9 cellular contexts compared by ENCODE assay signal in genomic region chr18:596288-596881, GRCh38. TPM values are rescaled to one million over a fixed set of nuclear protein-coding genes. Genes with fewer than 3 reads are reported as not detected.
DNase-seq lines count a peak whose midpoint lies in the region; ATAC-seq, FAIRE-seq and TF ChIP-seq lines count a peak whose summit lies in the region.
"Had no signal": no experiment of that assay in that cellular context is flagged by ENCODE, and none has a peak within 500 bp of the region (broad histone marks: within the 10 kb centered on the region; RNA-seq: fewer than 3 reads in every experiment).

No MANE protein-coding gene starts in this region.

- H3K4me1 ChIP-seq in small intestine (ENCODE audit: control insufficient read depth in 2 of 2, insufficient read depth in 1 of 2, low read depth in 1 of 2, low read length in 1 of 2): no peaks in the 10 kb centered on the region

- TF ChIP-seq CTCF in epithelial cell of proximal tubule (conservative IDR thresholded peaks at IDR 0.05; ENCODE audit: low read depth, low read length) (no peak), glutamatergic neuron (IDR thresholded peaks at IDR 0.05; ENCODE audit: partially characterized antibody, unreplicated experiment) (no peak)

- no peaks in the 10 kb centered on the region for H3K9me3 ChIP-seq in small intestine (ENCODE audit: control insufficient read depth, low read depth)

- H3K4me3 ChIP-seq in epithelial cell of proximal tubule (ENCODE audit: low read depth, low read length) (peak overlapping the region; percentile 44), small intestine (ENCODE audit: low read depth in 1 of 2, low read length in 2 of 2) (no peak overlapping the region)

- H3K27ac ChIP-seq in small intestine (ENCODE audit: low read depth in 1 of 2, low read length in 1 of 2): no peak overlapping the region

- H3K27ac Mint-ChIP-seq in glutamatergic neuron (ENCODE audit: unreplicated experiment): no peak overlapping the region

- peaks cover 2% of the 10 kb centered on the region for H3K9me3 Mint-ChIP-seq in glutamatergic neuron (ENCODE audit: unreplicated experiment)

- FAIRE-seq in small intestine (lab: Jason Lieb, UNC): no peak
- FAIRE-seq: endometrium had no signal

- H3K36me3 ChIP-seq in small intestine (ENCODE audit: control insufficient read depth in 2 of 2, insufficient read depth in 2 of 2, low read length in 2 of 2): no peaks in the 10 kb centered on the region

- ATAC-seq in GM18858 (IDR thresholded peaks at IDR 0.05; ENCODE audit: unreplicated experiment) (peak; percentile 35), HG03139 (IDR thresholded peaks at IDR 0.05; ENCODE audit: unreplicated experiment) (peak; percentile 47), GM18870 (IDR thresholded peaks at IDR 0.05; ENCODE audit: unreplicated experiment) (no peak)

- DNase-seq in COLO668 (lab: John Stamatoyannopoulos, UW; ENCODE audit: unreplicated experiment): peak; percentile 93
- peak; percentile 73 for DNase-seq in OCI-M1 (lab: John Stamatoyannopoulos, UW)
- DNase-seq in epithelial cell of proximal tubule (ENCODE audit: low read depth): no peak
- peak; percentile 68 for DNase-seq in small intestine
- DNase-seq in glutamatergic neuron: no peak

- H3K4me1 Mint-ChIP-seq in glutamatergic neuron (ENCODE audit: low read depth, unreplicated experiment): no peaks in the 10 kb centered on the region

- peaks cover 2% of the 10 kb centered on the region for H3K27me3 Mint-ChIP-seq in glutamatergic neuron (ENCODE audit: unreplicated experiment)

- WGBS in small intestine, 3 donors: 3 to 18% (median 13%) methylated on average over 21 of the region's 24 CpGs

- H3K36me3 Mint-ChIP-seq in glutamatergic neuron (ENCODE audit: unreplicated experiment): no peaks in the 10 kb centered on the region

- no peak overlapping the region for H3K4me3 Mint-ChIP-seq in glutamatergic neuron (ENCODE audit: unreplicated experiment)

- no peaks in the 10 kb centered on the region for H3K27me3 ChIP-seq in small intestine (ENCODE audit: control insufficient read depth in 2 of 2, insufficient read depth in 2 of 2, low read length in 2 of 2)

RNA-seq across cellular contexts. Expression of gene CLUL1, which starts 0.4 kb away (rescaled TPM):
- total RNA-seq in epithelial cell of proximal tubule: 0.72 TPM in 1 of 2 replicates, not detected in the other
- under 1 TPM in 1 of 3 donors, not detected in 2; 0.13 TPM for polyA plus RNA-seq in small intestine
- 3.8 TPM for total RNA-seq in glutamatergic neuron (ENCODE audit: unreplicated experiment)

RNA-seq across cellular contexts. Expression of gene CETN1, which starts 16.2 kb away (rescaled TPM):
- total RNA-seq in epithelial cell of proximal tubule (not detected in 2 replicates), glutamatergic neuron (ENCODE audit: unreplicated experiment) (not detected)
- not detected for polyA plus RNA-seq in small intestine

Comparison
In these comparisons a context has a peak if more than half of its experiments do, and no peak if none do; other contexts are left out.
1. DNase-seq: peak in COLO668 (single experiment), OCI-M1 (single experiment) and small intestine (single experiment); none in epithelial cell of proximal tubule (single experiment) and glutamatergic neuron (single experiment).